ENCODE assay signal across 33 cellular contexts in genomic region chr1:99098589-99098988, GRCh38.
"Had no signal": no experiment of that assay in that cellular context is flagged by ENCODE, and none has a peak within 500 bp of the region (broad histone marks: within the 10 kb centered on the region; RNA-seq: fewer than 3 reads in every experiment).

No MANE protein-coding gene starts in this region.

- H3K9me3 ChIP-seq: adrenal gland, ascending aorta, body of pancreas had no signal

- H3K27ac ChIP-seq: adrenal gland, ascending aorta, body of pancreas, brain microvascular endothelial cell, breast epithelium, cardiac muscle cell had no signal

- H3K4me1 ChIP-seq: adrenal gland, ascending aorta, breast epithelium had no signal

- H3K36me3 ChIP-seq: adrenal gland, ascending aorta, brain microvascular endothelial cell, breast epithelium, cardiac muscle cell had no signal

- H3K27me3 ChIP-seq: adrenal gland, ascending aorta, body of pancreas, brain microvascular endothelial cell, breast epithelium, cardiac muscle cell had no signal

- FAIRE-seq: astrocyte, bronchial epithelial cell had no signal

- H3K4me3 ChIP-seq: adrenal gland, ascending aorta, body of pancreas, breast epithelium, cardiac muscle cell had no signal

- ATAC-seq: activated naive CD4-positive, alpha-beta T cell treated with anti-CD3 and anti-CD28 coated beads, Interleukin-2, amount 50 U/mL, for 72 hours; activated naive CD8-positive, alpha-beta T cell treated with anti-CD3 and anti-CD28 coated beads, Interleukin-2, amount 50 U/mL, for 24 hours; activated T-cell treated with anti-CD3 and anti-CD28 coated beads, Interleukin-2, amount 50 U/mL, for 4 hours; activated T-cell treated with anti-CD3 and anti-CD28 coated beads, Interleukin-2, amount 50 U/mL, for 72 hours; activated T-helper 17 cell treated with anti-CD3 and anti-CD28 coated beads, Interleukin-2, amount 50 U/mL, for 72 hours; body of pancreas had no signal

- DNase-seq: activated effector memory CD4-positive, alpha-beta T cell treated with anti-CD3 and anti-CD28 coated beads, Interleukin-2, amount 50 U/mL, for 16 hours; activated effector memory CD4-positive, alpha-beta T cell treated with Interleukin-2 at 50 U/mL for 16 hours; activated gamma-delta T cell; activated gamma-delta T cell treated with Interleukin-2 at 50 U/mL for 16 hours; activated naive CD4-positive, alpha-beta T cell; activated naive CD4-positive, alpha-beta T cell treated with anti-CD3 and anti-CD28 coated beads for 36 hours; activated naive CD4-positive, alpha-beta T cell treated with anti-CD3 and anti-CD28 coated beads, Interleukin-2, amount 10 ng/mL, durations not matched to agents 7 days and 5 days; activated naive CD4-positive, alpha-beta T cell treated with anti-CD3 and anti-CD28 coated beads, Interleukin-2, amount 50 U/mL, for 16 hours; activated naive CD4-positive, alpha-beta T cell treated with Interleukin-2 at 50 U/mL for 16 hours; activated naive CD8-positive, alpha-beta T cell treated with anti-CD3 and anti-CD28 coated beads for 36 hours; activated naive CD8-positive, alpha-beta T cell treated with anti-CD3 and anti-CD28 coated beads, Interleukin-2, amount 10 ng/mL, durations not matched to agents 7 days and 5 days; activated naive CD8-positive, alpha-beta T cell treated with anti-CD3 and anti-CD28 coated beads, Interleukin-2, amount 50 U/mL, for 24 hours; activated T-cell treated with anti-CD3 and anti-CD28 coated beads, Interleukin-2, amount 50 U/mL, for 24 hours; activated T-cell treated with anti-CD3 and anti-CD28 coated beads, Interleukin-2, amount 50 U/mL, for 4 hours; activated T-cell treated with anti-CD3 and anti-CD28 coated beads, Interleukin-2, amount 50 U/mL, for 48 hours; activated T-cell treated with anti-CD3 and anti-CD28 coated beads, Interleukin-2, amount 50 U/mL, for 72 hours; adrenal gland; amniotic stem cell; amygdala; anterior cingulate cortex; aorta; body of pancreas; brain microvascular endothelial cell; caudate nucleus; central memory CD4-positive, alpha-beta T cell; cerebellar nuclear complex had no signal
